In genomic region chr3:49465269-49466034, GRCh38 we compare ENCODE assay signal across 12 cellular contexts. TPM values are rescaled to one million over a fixed set of nuclear protein-coding genes. Genes with fewer than 3 reads are reported as not detected.
DNase-seq lines count a peak whose midpoint lies in the region; ATAC-seq and TF ChIP-seq lines count a peak whose summit lies in the region.
"Had no signal": no experiment of that assay in that cellular context is flagged by ENCODE, and none has a peak within 500 bp of the region (broad histone marks: within the 10 kb centered on the region; RNA-seq: fewer than 3 reads in every experiment).

No MANE protein-coding gene starts in this region.

- H3K9ac ChIP-seq in duodenal mucosa (ENCODE audit: low read depth in 1 of 2, low read length in 2 of 2), result peak overlapping the region in 1 of 2 donors; percentile 51
- H3K9ac ChIP-seq: KMS-11 had no signal

- no peak overlapping the region for H3K4me3 ChIP-seq in duodenal mucosa (ENCODE audit: low read depth in 1 of 2, low read length in 2 of 2)
- H3K4me3 ChIP-seq in spleen, result no peak overlapping the region

- peak overlapping the region; percentile 48 for H3K27ac ChIP-seq in duodenal mucosa (ENCODE audit: low read depth, low read length)
- peak overlapping the region in 2 of 8 donors; percentile 3 to 11 for H3K27ac ChIP-seq in spleen
- H3K27ac ChIP-seq: KMS-11, VCaP had no signal

- H3K36me3 ChIP-seq in duodenal mucosa (ENCODE audit: control insufficient read depth in 1 of 2, insufficient read depth in 2 of 2, low read length in 2 of 2) (no peaks in the 10 kb centered on the region), spleen (no peaks in the 10 kb centered on the region)

- DNase-seq in Right ventricle myocardium superior, result peak; percentile 60
- no peak for DNase-seq in cardiac septum (ENCODE audit: low spot score)
- DNase-seq in mucosa of gallbladder (ENCODE audit: low spot score), result peak; percentile 32
- no peak for DNase-seq in spleen
- no peak for DNase-seq in NCI-H2171 (lab: John Stamatoyannopoulos, UW)
- DNase-seq in NCI-H2171 treated with DMSO at 0.1 percent for 48 hours (lab: John Stamatoyannopoulos, UW), result no peak
- DNase-seq: immature natural killer cell, NCI-H774 had no signal

- ATAC-seq in Right ventricle myocardium superior (ENCODE audit: poor library complexity) (no peak), HG02840 (IDR thresholded peaks at IDR 0.05; ENCODE audit: low FRiP score, unreplicated experiment) (no peak)

- no peaks in the 10 kb centered on the region for H3K9me3 ChIP-seq in duodenal mucosa (ENCODE audit: control insufficient read depth in 1 of 2, low read length in 2 of 2)
- H3K9me3 ChIP-seq in spleen, result no peaks in the 10 kb centered on the region

- intact Hi-C loops in Right ventricle myocardium superior (cut with DNase I), result loop anchor here (10.0 kb wide), 1 partner anchor 209 kb away; the partner anchor contains the start of gene APEH
- intact Hi-C loops in cardiac septum (cut with DNase I), result no loop called here
- intact Hi-C loops in spleen (cut with DNase I; ENCODE audit: low total_unique reads), result no loop called here

- TF ChIP-seq POLR2A in spleen (IDR thresholded peaks at IDR 0.05), result no peak

- TF ChIP-seq CTCF in spleen (IDR thresholded peaks at IDR 0.05 in 8 of 11, conservative IDR thresholded peaks at IDR 0.05 in 3 of 11), result no peak

- H3K4me1 ChIP-seq in duodenal mucosa (ENCODE audit: control insufficient read depth in 1 of 2, insufficient read depth in 2 of 2, low read length in 2 of 2) (peaks cover 30 to 31% of the 10 kb centered on the region in 2 donors), spleen (peaks cover 6 to 24% (median 13%) of the 10 kb centered on the region in 6 donors)

- H3K27me3 ChIP-seq in duodenal mucosa (ENCODE audit: control insufficient read depth in 1 of 2, insufficient read depth in 2 of 2, low read length in 2 of 2), result no peaks in the 10 kb centered on the region
- H3K27me3 ChIP-seq in spleen (replicated peaks in 1 of 7), result no peaks in the 10 kb centered on the region

- WGBS in spleen, 5 donors, result 81 to 93% (median 84%) methylated on average over 18 of the region's 18 CpGs

RNA-seq across cellular contexts. Expression of gene DAG1, which starts 4.6 kb away (rescaled TPM):
- 122 TPM for total RNA-seq in Right ventricle myocardium superior
- 130 TPM for total RNA-seq in cardiac septum
- total RNA-seq in mucosa of gallbladder, result 139 TPM
- total RNA-seq in spleen, result 10 to 100 TPM; 24.9 to 42.7 (median 31.0) TPM
- 1 to 10 TPM; 3.0 to 8.9 (median 6.3) TPM for polyA plus RNA-seq in spleen

RNA-seq across cellular contexts. Expression of gene NICN1, which starts 36.3 kb away (rescaled TPM):
- total RNA-seq in Right ventricle myocardium superior, result 15.7 TPM
- 21.9 TPM for total RNA-seq in cardiac septum
- 27.8 TPM for total RNA-seq in mucosa of gallbladder
- total RNA-seq in spleen, result 10 to 100 TPM; 10.9 to 27.7 (median 17.9) TPM
- 10 to 100 TPM in 1 of 3 donors, 1 to 10 TPM in 2; 6.2 to 10.6 (median 9.6) TPM for polyA plus RNA-seq in spleen

RNA-seq across cellular contexts. Expression of gene AMT, which starts 43.2 kb away (rescaled TPM):
- total RNA-seq in Right ventricle myocardium superior (32.2 TPM), cardiac septum (20.1 TPM), mucosa of gallbladder (20.7 TPM), spleen (10 to 100 TPM in 3 of 7 donors, 1 to 10 TPM in 4; 4.2 to 15.5 (median 7.0) TPM)
- 10 to 100 TPM; 13.0 to 35.0 (median 32.9) TPM for polyA plus RNA-seq in spleen

RNA-seq across cellular contexts. Expression of gene TCTA, which starts 53.2 kb away (rescaled TPM):
- 13.4 TPM for total RNA-seq in Right ventricle myocardium superior
- 26.5 TPM for total RNA-seq in cardiac septum
- total RNA-seq in mucosa of gallbladder, result 57.6 TPM
- total RNA-seq in spleen, result 10 to 100 TPM; 22.1 to 39.4 (median 28.6) TPM
- 10 to 100 TPM; 18.2 to 27.4 (median 25.4) TPM for polyA plus RNA-seq in spleen

RNA-seq across cellular contexts. Expression of gene RHOA, which starts 53.7 kb away (rescaled TPM):
- 255 TPM for total RNA-seq in Right ventricle myocardium superior
- total RNA-seq in cardiac septum, result 340 TPM
- total RNA-seq in mucosa of gallbladder, result 386 TPM
- total RNA-seq in spleen, result 100 to 1,000 TPM; 452 to 693 (median 522) TPM
- 100 to 1,000 TPM; 226 to 346 (median 297) TPM for polyA plus RNA-seq in spleen

Comparison
In these comparisons a context has a peak if more than half of its experiments do, and no peak if none do; other contexts are left out.
1. DNase-seq: peak in Right ventricle myocardium superior (single experiment) and mucosa of gallbladder (single experiment); none in cardiac septum (single experiment), spleen (single experiment), NCI-H2171 (single experiment) and NCI-H2171 treated with DMSO at 0.1 percent for 48 hours (single experiment).